In genomic region chr4:140012688-140013087, GRCh38 we compare ENCODE assay signal across 8 cellular contexts.
DNase-seq lines count a peak whose midpoint lies in the region; ATAC-seq and TF ChIP-seq lines count a peak whose summit lies in the region.

No MANE protein-coding gene starts in this region.

- H3K27ac ChIP-seq in OCI-LY7 (ENCODE audit: low read depth, low read length, poor library complexity, severe bottlenecking) (no peak overlapping the region), esophagus muscularis mucosa (replicated peaks in 1 of 4) (no peak overlapping the region), subcutaneous abdominal adipose tissue (ENCODE audit: low read depth, low read length) (no peak overlapping the region)

- peaks cover 10% of the 10 kb centered on the region for H3K36me3 Mint-ChIP-seq in nephron (ENCODE audit: low read depth)

- POLR2A ChIA-PET in OCI-LY7 (lab: Charles Lee) = no interaction called here

- H3K4me1 Mint-ChIP-seq in nephron = peaks cover 13% of the 10 kb centered on the region

- no peak overlapping the region for H3K4me3 Mint-ChIP-seq in nephron

- H3K4me1 ChIP-seq in OCI-LY7 (ENCODE audit: insufficient read depth, low read length, poor library complexity, severe bottlenecking) = no peaks in the 10 kb centered on the region
- peaks cover 0 to 9% (median 9%) of the 10 kb centered on the region in 4 donors for H3K4me1 ChIP-seq in esophagus muscularis mucosa
- peaks cover 0 to 12% (median 8%) of the 10 kb centered on the region in 5 donors for H3K4me1 ChIP-seq in subcutaneous abdominal adipose tissue (ENCODE audit: control insufficient read depth in 5 of 5, insufficient read depth in 5 of 5, low read length in 5 of 5)

- no peak for TF ChIP-seq EP300 in esophagus muscularis mucosa (IDR thresholded peaks at IDR 0.05)

- H3K9me2 ChIP-seq in OCI-LY7 (ENCODE audit: insufficient read depth, low read length) = no peaks in the 10 kb centered on the region

- ATAC-seq in HG03342 (IDR thresholded peaks at IDR 0.05; ENCODE audit: unreplicated experiment) = peak; percentile 63

- H3K4me2 ChIP-seq in OCI-LY7 (ENCODE audit: low read length) = no peak overlapping the region

- no TSS peak for BruUV-seq in OCI-LY7 (replicated peaks; lab: Mats Ljungman, UMichigan)

- no peaks in the 10 kb centered on the region for H3K27me3 Mint-ChIP-seq in nephron (ENCODE audit: low read depth)

- H3K9me3 ChIP-seq in OCI-LY7 (ENCODE audit: low read length) (no peaks in the 10 kb centered on the region), esophagus muscularis mucosa (peaks cover 0 to 8% (median 0%) of the 10 kb centered on the region in 4 donors), subcutaneous abdominal adipose tissue (ENCODE audit: control insufficient read depth in 5 of 5, low read length in 5 of 5) (peaks cover 0 to 5% (median 0%) of the 10 kb centered on the region in 5 donors)

- TF ChIP-seq POLR2A in esophagus muscularis mucosa (IDR thresholded peaks at IDR 0.05; ENCODE audit: low read depth) = no peak

- WGBS in esophagus muscularis mucosa = 38% methylated on average over 6 of the region's 6 CpGs

- CTCF ChIA-PET in OCI-LY7 (lab: Charles Lee; ENCODE audit: unreplicated experiment) = no interaction called here

- H3K79me2 ChIP-seq in OCI-LY7 (ENCODE audit: insufficient read depth, low read depth, low read length) = no peaks in the 10 kb centered on the region

- DNase-seq in Daoy (ENCODE audit: low read depth) (peak; percentile 67), OCI-LY7 (ENCODE audit: low spot score) (peak; percentile 37), esophagus muscularis mucosa (ENCODE audit: extremely low spot score) (no peak), GOT3 (lab: John Stamatoyannopoulos, UW) (no peak)
- peak; percentile 61 for DNase-seq in activated T-cell treated with anti-CD3 and anti-CD28 coated beads, Interleukin-2, amount 50 U/mL, for 1 hour

- TF ChIP-seq CTCF in OCI-LY7 (conservative IDR thresholded peaks at IDR 0.05; ENCODE audit: low read length) = peak; percentile 82
- TF ChIP-seq CTCF in esophagus muscularis mucosa (IDR thresholded peaks at IDR 0.05) = peak; percentile 52 to 62 (median 59)
- peak in 2 of 3 experiments; percentile 40 to 51 for TF ChIP-seq CTCF in nephron (IDR thresholded peaks at IDR 0.05; ENCODE audit: unreplicated experiment in 3 of 3)

- no peak overlapping the region for H2AFZ ChIP-seq in OCI-LY7 (ENCODE audit: low read length)

- H3K4me3 ChIP-seq in OCI-LY7 (ENCODE audit: low read depth, low read length, poor library complexity, severe bottlenecking) (no peak overlapping the region), esophagus muscularis mucosa (peak overlapping the region in 3 of 4 donors; percentile 4 to 28 (median 9)), subcutaneous abdominal adipose tissue (ENCODE audit: low read depth in 1 of 5, low read length in 5 of 5) (peak overlapping the region in 4 of 5 donors; percentile 10 to 41 (median 22))

- no peaks in the 10 kb centered on the region for H3K36me3 ChIP-seq in OCI-LY7 (ENCODE audit: insufficient read depth, low read length)
- H3K36me3 ChIP-seq in esophagus muscularis mucosa = no peaks in the 10 kb centered on the region
- H3K36me3 ChIP-seq in subcutaneous abdominal adipose tissue (ENCODE audit: control insufficient read depth in 5 of 5, insufficient read depth in 5 of 5, low read length in 5 of 5) = no peaks in the 10 kb centered on the region

- no peaks in the 10 kb centered on the region for H4K20me1 ChIP-seq in OCI-LY7 (ENCODE audit: insufficient read depth, low read length)

- intact Hi-C loops in OCI-LY7 (cut with micrococcal nuclease; ENCODE audit: unreplicated experiment) (loop anchor here (2.0 kb wide), 2 partner anchors 240 to 348 kb away; no protein-coding TSS in a partner anchor), esophagus muscularis mucosa (cut with DNase I) (loop anchor here (5.0 to 10.0 kb wide), 3 partner anchors 142 to 312 kb away; partner anchors contain the start of gene MAML3)

- no peak overlapping the region for H3K27ac Mint-ChIP-seq in nephron

- H3K9ac ChIP-seq in subcutaneous abdominal adipose tissue (ENCODE audit: low read length in 5 of 5) = peak overlapping the region in 1 of 5 donors; percentile 39

- no peaks in the 10 kb centered on the region for H3K27me3 ChIP-seq in esophagus muscularis mucosa
- no peaks in the 10 kb centered on the region for H3K27me3 ChIP-seq in subcutaneous abdominal adipose tissue (ENCODE audit: control insufficient read depth in 5 of 5, insufficient read depth in 4 of 5, low read length in 5 of 5)

- H3K9me3 Mint-ChIP-seq in nephron = peaks cover 6% of the 10 kb centered on the region

Comparison
In these comparisons a context has a peak if more than half of its experiments do, and no peak if none do; other contexts are left out.
1. DNase-seq: peak in Daoy (single experiment), OCI-LY7 (single experiment) and activated T-cell treated with anti-CD3 and anti-CD28 coated beads, Interleukin-2, amount 50 U/mL, for 1 hour (single experiment); none in esophagus muscularis mucosa (single experiment) and GOT3 (single experiment).
2. Peak in every context shown above with its lines, with median percentiles within 50 percentile points of each other: CTCF ChIP-seq.